In the genomic region with DNA sequence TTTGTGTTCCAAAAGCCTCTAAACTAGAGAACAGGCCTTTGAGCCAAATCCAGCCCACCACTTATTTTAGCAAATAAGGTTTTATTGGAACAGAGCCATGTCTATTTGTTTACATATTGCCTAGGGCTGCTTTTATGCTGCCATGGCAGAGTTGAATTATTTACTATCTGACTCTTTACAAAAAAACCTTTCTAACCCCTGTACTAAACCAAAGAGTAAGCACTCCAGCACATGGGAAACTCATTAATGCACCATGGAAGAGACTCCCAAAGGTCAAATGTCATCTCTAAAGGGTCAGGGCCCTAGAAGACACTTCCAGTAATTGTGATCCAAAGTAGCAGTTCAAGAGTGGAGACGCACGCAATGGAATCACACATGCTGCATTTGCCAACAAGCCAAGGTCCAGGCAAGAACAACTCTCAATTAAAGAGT, we compare ENCODE assay signal across 11 cellular contexts. TPM values are rescaled to one million over a fixed set of nuclear protein-coding genes. Genes with fewer than 3 reads are reported as not detected.
DNase-seq lines count a peak whose midpoint lies in the region; ATAC-seq lines count a peak whose summit lies in the region.
"Had no signal": no experiment of that assay in that cellular context is flagged by ENCODE, and none has a peak within 500 bp of the region (broad histone marks: within the 10 kb centered on the region; RNA-seq: fewer than 3 reads in every experiment).

No MANE protein-coding gene starts in this region.

- H3K4me1 ChIP-seq in ES-I3 (ENCODE audit: insufficient read depth, low read length), result peaks cover 37% of the 10 kb centered on the region

- no peak for ATAC-seq in GM19023 (IDR thresholded peaks at IDR 0.05; ENCODE audit: unreplicated experiment)
- no peak for ATAC-seq in activated CD8-positive, alpha-beta T cell treated with anti-CD3 and anti-CD28 coated beads, Interleukin-2, amount 10 ng/mL, durations not matched to agents 7 days and 5 days
- no peak for ATAC-seq in HG03108 (IDR thresholded peaks at IDR 0.05; ENCODE audit: unreplicated experiment)

- peak overlapping the region; percentile 21; the same call in 1 of the 2 replicates for H3K9ac ChIP-seq in ES-I3 (ENCODE audit: low read depth, low read length)

- H3K36me3 ChIP-seq in ES-I3 (ENCODE audit: insufficient read depth, low read length), result no peaks in the 10 kb centered on the region

- peaks cover 2% of the 10 kb centered on the region for H3K27me3 Mint-ChIP-seq in activated CD8-positive, alpha-beta T cell treated with anti-CD3 and anti-CD28 coated beads, Interleukin-2, amount 10 ng/mL, durations not matched to agents 7 days and 5 days (ENCODE audit: low read depth)

- DNase-seq in NCI-H345 treated with DMSO at 0.1 percent for 48 hours (lab: John Stamatoyannopoulos, UW; ENCODE audit: unreplicated experiment) (peak; percentile 91), foreskin melanocyte (peak; percentile 93), renal cortical epithelial cell (ENCODE audit: low read depth) (peak; percentile 73), HPDE6-E6E7 (ENCODE audit: extremely low spot score) (no peak)
- no peak for DNase-seq in activated CD8-positive, alpha-beta T cell treated with anti-CD3 and anti-CD28 coated beads, Interleukin-2, amount 10 ng/mL, durations not matched to agents 7 days and 5 days
- DNase-seq: activated naive CD4-positive, alpha-beta T cell treated with anti-CD3 and anti-CD28 coated beads for 36 hours; CD8-positive, alpha-beta memory T cell; NCI-H524 treated with DMSO at 0.1 percent for 48 hours had no signal

- peaks cover 5% of the 10 kb centered on the region for H3K4me1 Mint-ChIP-seq in activated CD8-positive, alpha-beta T cell treated with anti-CD3 and anti-CD28 coated beads, Interleukin-2, amount 10 ng/mL, durations not matched to agents 7 days and 5 days (ENCODE audit: low read depth)
- H3K4me1 Mint-ChIP-seq: CD8-positive, alpha-beta memory T cell had no signal

- H3K36me3 Mint-ChIP-seq in activated CD8-positive, alpha-beta T cell treated with anti-CD3 and anti-CD28 coated beads, Interleukin-2, amount 10 ng/mL, durations not matched to agents 7 days and 5 days (ENCODE audit: low read depth), result no peaks in the 10 kb centered on the region
- H3K36me3 Mint-ChIP-seq: CD8-positive, alpha-beta memory T cell had no signal

- POLR2A ChIA-PET in activated CD8-positive, alpha-beta T cell treated with anti-CD3 and anti-CD28 coated beads, Interleukin-2, amount 10 ng/mL, durations not matched to agents 7 days and 5 days (lab: Charles Lee), result no interaction called here

- H3K9me3 Mint-ChIP-seq in activated CD8-positive, alpha-beta T cell treated with anti-CD3 and anti-CD28 coated beads, Interleukin-2, amount 10 ng/mL, durations not matched to agents 7 days and 5 days (ENCODE audit: insufficient read depth), result no peaks in the 10 kb centered on the region

- CTCF ChIA-PET in activated CD8-positive, alpha-beta T cell treated with anti-CD3 and anti-CD28 coated beads, Interleukin-2, amount 10 ng/mL, durations not matched to agents 7 days and 5 days (lab: Charles Lee), result no interaction called here

- H3K9me3 ChIP-seq in ES-I3 (ENCODE audit: control insufficient read depth, insufficient read depth, low read length), result peaks cover 9% of the 10 kb centered on the region

- no peak overlapping the region for H3K4me3 Mint-ChIP-seq in activated CD8-positive, alpha-beta T cell treated with anti-CD3 and anti-CD28 coated beads, Interleukin-2, amount 10 ng/mL, durations not matched to agents 7 days and 5 days
- H3K4me3 Mint-ChIP-seq: activated naive CD4-positive, alpha-beta T cell treated with anti-CD3 and anti-CD28 coated beads for 36 hours; CD8-positive, alpha-beta memory T cell had no signal

- H3K27ac Mint-ChIP-seq in activated CD8-positive, alpha-beta T cell treated with anti-CD3 and anti-CD28 coated beads, Interleukin-2, amount 10 ng/mL, durations not matched to agents 7 days and 5 days, result no peak overlapping the region
- H3K27ac Mint-ChIP-seq: activated naive CD4-positive, alpha-beta T cell treated with anti-CD3 and anti-CD28 coated beads for 36 hours; CD8-positive, alpha-beta memory T cell had no signal

RNA-seq across cellular contexts. Expression of a gene that starts 22.3 kb away (rescaled TPM):
- total RNA-seq in renal cortical epithelial cell, result 17.0 and 78.3 TPM in 2 replicates
- total RNA-seq in activated CD8-positive, alpha-beta T cell treated with anti-CD3 and anti-CD28 coated beads, Interleukin-2, amount 10 ng/mL, durations not matched to agents 7 days and 5 days, result under 1 TPM; 0.05 to 0.53 TPM

RNA-seq across cellular contexts. Expression of a gene that starts 22.8 kb away (rescaled TPM):
- total RNA-seq in renal cortical epithelial cell, result 3.3 and 8.6 TPM in 2 replicates
- total RNA-seq in activated CD8-positive, alpha-beta T cell treated with anti-CD3 and anti-CD28 coated beads, Interleukin-2, amount 10 ng/mL, durations not matched to agents 7 days and 5 days, result not detected

Comparison
In these comparisons a context has a peak if more than half of its experiments do, and no peak if none do; other contexts are left out.
1. DNase-seq: peak in NCI-H345 treated with DMSO at 0.1 percent for 48 hours (single experiment), foreskin melanocyte (single experiment) and renal cortical epithelial cell (single experiment); none in HPDE6-E6E7 (single experiment) and activated CD8-positive, alpha-beta T cell treated with anti-CD3 and anti-CD28 coated beads, Interleukin-2, amount 10 ng/mL, durations not matched to agents 7 days and 5 days (single experiment).
2. RNA of a gene that starts 22.3 kb away (total RNA-seq): 17.0 to 78.3 TPM in renal cortical epithelial cell; 0.05 to 0.53 TPM in activated CD8-positive, alpha-beta T cell treated with anti-CD3 and anti-CD28 coated beads, Interleukin-2, amount 10 ng/mL, durations not matched to agents 7 days and 5 days; every median in the first group is over 10 times any median in the second.